1 cellular context compared by ENCODE assay signal in genomic region chr22:20807315-20807752, GRCh38.
TF ChIP-seq lines count a peak whose summit lies in the region.

No MANE protein-coding gene starts in this region.

TF ChIP-seq in K562, 482 proteins besides CTCF, POLR2A, EP300 and RAD21 (continued from another document and continues in another):
- TF ChIP-seq, protein P1, sequence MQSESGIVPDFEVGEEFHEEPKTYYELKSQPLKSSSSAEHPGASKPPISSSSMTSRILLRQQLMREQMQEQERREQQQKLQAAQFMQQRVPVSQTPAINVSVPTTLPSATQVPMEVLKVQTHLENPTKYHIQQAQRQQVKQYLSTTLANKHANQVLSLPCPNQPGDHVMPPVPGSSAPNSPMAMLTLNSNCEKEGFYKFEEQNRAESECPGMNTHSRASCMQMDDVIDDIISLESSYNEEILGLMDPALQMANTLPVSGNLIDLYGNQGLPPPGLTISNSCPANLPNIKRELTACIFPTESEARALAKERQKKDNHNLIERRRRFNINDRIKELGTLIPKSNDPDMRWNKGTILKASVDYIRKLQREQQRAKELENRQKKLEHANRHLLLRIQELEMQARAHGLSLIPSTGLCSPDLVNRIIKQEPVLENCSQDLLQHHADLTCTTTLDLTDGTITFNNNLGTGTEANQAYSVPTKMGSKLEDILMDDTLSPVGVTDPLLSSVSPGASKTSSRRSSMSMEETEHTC (IDR thresholded peaks at IDR 0.05), result no peak
- TF ChIP-seq GTF2E2 (tag; IDR thresholded peaks at IDR 0.05), result no peak
- no peak for TF ChIP-seq CUX1 (CRISPR knock-in tag; IDR thresholded peaks at IDR 0.05)
- TF ChIP-seq SNRNP70 (optimal IDR thresholded peaks at IDR 0.05; ENCODE audit: low read depth, low read length), result no peak
- TF ChIP-seq PRMT5 (CRISPR knock-in tag; IDR thresholded peaks at IDR 0.05), result no peak
- no peak for TF ChIP-seq SAFB2 (IDR thresholded peaks at IDR 0.05; ENCODE audit: borderline replicate concordance, low read depth, low read length, severe bottlenecking)
- TF ChIP-seq, protein P2, sequence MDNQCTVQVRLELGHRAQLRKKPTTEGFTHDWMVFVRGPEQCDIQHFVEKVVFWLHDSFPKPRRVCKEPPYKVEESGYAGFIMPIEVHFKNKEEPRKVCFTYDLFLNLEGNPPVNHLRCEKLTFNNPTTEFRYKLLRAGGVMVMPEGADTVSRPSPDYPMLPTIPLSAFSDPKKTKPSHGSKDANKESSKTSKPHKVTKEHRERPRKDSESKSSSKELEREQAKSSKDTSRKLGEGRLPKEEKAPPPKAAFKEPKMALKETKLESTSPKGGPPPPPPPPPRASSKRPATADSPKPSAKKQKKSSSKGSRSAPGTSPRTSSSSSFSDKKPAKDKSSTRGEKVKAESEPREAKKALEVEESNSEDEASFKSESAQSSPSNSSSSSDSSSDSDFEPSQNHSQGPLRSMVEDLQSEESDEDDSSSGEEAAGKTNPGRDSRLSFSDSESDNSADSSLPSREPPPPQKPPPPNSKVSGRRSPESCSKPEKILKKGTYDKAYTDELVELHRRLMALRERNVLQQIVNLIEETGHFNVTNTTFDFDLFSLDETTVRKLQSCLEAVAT (IDR thresholded peaks at IDR 0.05), result peak in 1 of 2 experiments; percentile 57; a peak in 2 of 4 replicates
- TF ChIP-seq ZNF184 (CRISPR knock-in tag; IDR thresholded peaks at IDR 0.05), result no peak
- peak; percentile 25; the same call in 1 of the 2 replicates for TF ChIP-seq BHLHE40 (IDR thresholded peaks at IDR 0.05; ENCODE audit: low read length)
- TF ChIP-seq RCOR1 (IDR thresholded peaks at IDR 0.05; ENCODE audit: borderline replicate concordance in 1 of 2, low read depth in 2 of 2, low read length in 2 of 2), result peak in 1 of 2 experiments; percentile 92; a peak in 2 of 4 replicates
- TF ChIP-seq SRSF9 (IDR thresholded peaks at IDR 0.05; ENCODE audit: borderline replicate concordance, low read depth, low read length), result no peak
- peak; percentile 14; the same call in 1 of the 2 replicates for TF ChIP-seq ELF4 (CRISPR knock-in tag; IDR thresholded peaks at IDR 0.05)
- TF ChIP-seq KDM1A (IDR thresholded peaks at IDR 0.05), result peak; percentile 60 to 79; a peak in 2 of 4 replicates
- TF ChIP-seq THRAP3 (IDR thresholded peaks at IDR 0.05; ENCODE audit: borderline replicate concordance), result no peak
- no peak for TF ChIP-seq ZBTB11 (CRISPR knock-in tag; IDR thresholded peaks at IDR 0.05)
- peak; percentile 89; the same call in 1 of the 2 replicates for TF ChIP-seq ZEB2 (IDR thresholded peaks at IDR 0.05)
- TF ChIP-seq, protein P3, sequence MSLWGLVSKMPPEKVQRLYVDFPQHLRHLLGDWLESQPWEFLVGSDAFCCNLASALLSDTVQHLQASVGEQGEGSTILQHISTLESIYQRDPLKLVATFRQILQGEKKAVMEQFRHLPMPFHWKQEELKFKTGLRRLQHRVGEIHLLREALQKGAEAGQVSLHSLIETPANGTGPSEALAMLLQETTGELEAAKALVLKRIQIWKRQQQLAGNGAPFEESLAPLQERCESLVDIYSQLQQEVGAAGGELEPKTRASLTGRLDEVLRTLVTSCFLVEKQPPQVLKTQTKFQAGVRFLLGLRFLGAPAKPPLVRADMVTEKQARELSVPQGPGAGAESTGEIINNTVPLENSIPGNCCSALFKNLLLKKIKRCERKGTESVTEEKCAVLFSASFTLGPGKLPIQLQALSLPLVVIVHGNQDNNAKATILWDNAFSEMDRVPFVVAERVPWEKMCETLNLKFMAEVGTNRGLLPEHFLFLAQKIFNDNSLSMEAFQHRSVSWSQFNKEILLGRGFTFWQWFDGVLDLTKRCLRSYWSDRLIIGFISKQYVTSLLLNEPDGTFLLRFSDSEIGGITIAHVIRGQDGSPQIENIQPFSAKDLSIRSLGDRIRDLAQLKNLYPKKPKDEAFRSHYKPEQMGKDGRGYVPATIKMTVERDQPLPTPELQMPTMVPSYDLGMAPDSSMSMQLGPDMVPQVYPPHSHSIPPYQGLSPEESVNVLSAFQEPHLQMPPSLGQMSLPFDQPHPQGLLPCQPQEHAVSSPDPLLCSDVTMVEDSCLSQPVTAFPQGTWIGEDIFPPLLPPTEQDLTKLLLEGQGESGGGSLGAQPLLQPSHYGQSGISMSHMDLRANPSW (CRISPR knock-in tag; IDR thresholded peaks at IDR 0.05), result no peak
- no peak for TF ChIP-seq ETV1 (tag; conservative IDR thresholded peaks at IDR 0.05; ENCODE audit: low read depth)
- TF ChIP-seq ZNF282 (CRISPR knock-in tag; IDR thresholded peaks at IDR 0.05), result no peak
- peak; percentile 98 for TF ChIP-seq WHSC1 (IDR thresholded peaks at IDR 0.05; ENCODE audit: low read length)
- TF ChIP-seq, protein P4, sequence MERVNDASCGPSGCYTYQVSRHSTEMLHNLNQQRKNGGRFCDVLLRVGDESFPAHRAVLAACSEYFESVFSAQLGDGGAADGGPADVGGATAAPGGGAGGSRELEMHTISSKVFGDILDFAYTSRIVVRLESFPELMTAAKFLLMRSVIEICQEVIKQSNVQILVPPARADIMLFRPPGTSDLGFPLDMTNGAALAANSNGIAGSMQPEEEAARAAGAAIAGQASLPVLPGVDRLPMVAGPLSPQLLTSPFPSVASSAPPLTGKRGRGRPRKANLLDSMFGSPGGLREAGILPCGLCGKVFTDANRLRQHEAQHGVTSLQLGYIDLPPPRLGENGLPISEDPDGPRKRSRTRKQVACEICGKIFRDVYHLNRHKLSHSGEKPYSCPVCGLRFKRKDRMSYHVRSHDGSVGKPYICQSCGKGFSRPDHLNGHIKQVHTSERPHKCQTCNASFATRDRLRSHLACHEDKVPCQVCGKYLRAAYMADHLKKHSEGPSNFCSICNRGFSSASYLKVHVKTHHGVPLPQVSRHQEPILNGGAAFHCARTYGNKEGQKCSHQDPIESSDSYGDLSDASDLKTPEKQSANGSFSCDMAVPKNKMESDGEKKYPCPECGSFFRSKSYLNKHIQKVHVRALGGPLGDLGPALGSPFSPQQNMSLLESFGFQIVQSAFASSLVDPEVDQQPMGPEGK (CRISPR knock-in tag; IDR thresholded peaks at IDR 0.05; ENCODE audit: borderline replicate concordance), result no peak
- peak; percentile 81 for TF ChIP-seq EHMT2 (IDR thresholded peaks at IDR 0.05)
- TF ChIP-seq ZNF436 (CRISPR knock-in tag; IDR thresholded peaks at IDR 0.05), result no peak
- TF ChIP-seq SREBF2 (CRISPR knock-in tag; IDR thresholded peaks at IDR 0.05), result no peak
- TF ChIP-seq STAT5B (CRISPR knock-in tag; IDR thresholded peaks at IDR 0.05), result no peak
